1 cellular context compared by ENCODE assay signal in genomic region chr19:1286859-1287621, GRCh38.
TF ChIP-seq lines count a peak whose summit lies in the region.

No MANE protein-coding gene starts in this region.

TF ChIP-seq in IMR-90, 13 proteins besides CTCF, POLR2A, EP300 and RAD21:
- TF ChIP-seq FOS (IDR thresholded peaks at IDR 0.05; ENCODE audit: low read depth, low read length) (no peak), SMC3 (IDR thresholded peaks at IDR 0.05; ENCODE audit: low read depth, low read length) (no peak), MAZ (IDR thresholded peaks at IDR 0.05; ENCODE audit: borderline replicate concordance, low read depth, low read length) (no peak), NFE2L2 (IDR thresholded peaks at IDR 0.05; ENCODE audit: low read depth, low read length) (no peak), CEBPB (IDR thresholded peaks at IDR 0.05; ENCODE audit: low read depth, low read length) (no peak), CHD1 (IDR thresholded peaks at IDR 0.05; ENCODE audit: low read depth, low read length) (no peak), MAFK (IDR thresholded peaks at IDR 0.05; ENCODE audit: low read depth, low read length) (no peak), RFX5 (IDR thresholded peaks at IDR 0.05; ENCODE audit: low read depth, low read length) (no peak), MXI1 (IDR thresholded peaks at IDR 0.05; ENCODE audit: borderline replicate concordance, low read depth, low read length) (no peak), USF2 (IDR thresholded peaks at IDR 0.05; ENCODE audit: low read depth, low read length) (no peak), RCOR1 (IDR thresholded peaks at IDR 0.05; ENCODE audit: insufficient replicate concordance, low read length) (no peak), BHLHE40 (IDR thresholded peaks at IDR 0.05; ENCODE audit: low read depth, low read length) (no peak), ELK1 (IDR thresholded peaks at IDR 0.05; ENCODE audit: borderline replicate concordance, low read depth, low read length) (no peak)
